In genomic region chr17:36221701-36222100, GRCh38 we compare ENCODE assay signal across 4 cellular contexts. TPM values are rescaled to one million over a fixed set of nuclear protein-coding genes. Genes with fewer than 3 reads are reported as not detected.
"Had no signal": no experiment of that assay in that cellular context is flagged by ENCODE, and none has a peak within 500 bp of the region (broad histone marks: within the 10 kb centered on the region; RNA-seq: fewer than 3 reads in every experiment).

No MANE protein-coding gene starts in this region.

RNA-seq across cellular contexts. Expression of gene CCL4L2, which starts 10.8 kb away (rescaled TPM):
- total RNA-seq: activated CD4-positive, alpha-beta T cell treated with anti-CD3 and anti-CD28 coated beads, Interleukin-2, amount 10 ng/mL, durations not matched to agents 7 days and 5 days; ascending aorta; bronchial epithelial cell; cardiac muscle cell had no signal

RNA-seq across cellular contexts. Expression of gene CCL3L1, which starts 25.1 kb away (rescaled TPM):
- total RNA-seq: activated CD4-positive, alpha-beta T cell treated with anti-CD3 and anti-CD28 coated beads, Interleukin-2, amount 10 ng/mL, durations not matched to agents 7 days and 5 days; ascending aorta; bronchial epithelial cell; cardiac muscle cell had no signal

RNA-seq across cellular contexts. Expression of gene TBC1D3I, which starts 42.7 kb away (rescaled TPM):
- total RNA-seq: ascending aorta, bronchial epithelial cell, cardiac muscle cell had no signal
- polyA plus RNA-seq: cardiac muscle cell had no signal

RNA-seq across cellular contexts. Expression of gene TBC1D3B, which starts 45.3 kb away (rescaled TPM):
- total RNA-seq: ascending aorta had no signal
